In the genomic region with DNA sequence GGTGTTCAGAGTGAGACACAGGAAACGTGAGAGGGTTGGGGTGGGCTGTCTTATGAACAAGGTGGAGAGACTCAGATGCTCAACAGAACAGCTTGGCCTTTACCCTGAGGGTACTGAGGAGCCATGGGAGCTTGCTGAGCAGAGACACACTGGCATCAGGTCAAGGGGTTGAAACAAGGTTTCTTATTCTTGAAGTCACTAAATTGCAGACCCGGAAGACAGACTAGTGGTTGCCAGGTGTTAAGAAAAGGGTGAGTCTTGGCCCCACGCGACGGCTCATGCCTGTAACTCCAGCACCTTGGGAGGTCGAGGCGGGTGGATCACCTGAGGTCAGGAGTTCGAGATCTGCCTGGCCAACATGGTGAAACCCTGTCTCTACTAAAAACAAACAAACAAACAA, we compare ENCODE assay signal across 22 cellular contexts. TPM values are rescaled to one million over a fixed set of nuclear protein-coding genes. Genes with fewer than 3 reads are reported as not detected.
"Had no signal": no experiment of that assay in that cellular context is flagged by ENCODE, and none has a peak within 500 bp of the region (broad histone marks: within the 10 kb centered on the region; RNA-seq: fewer than 3 reads in every experiment).

No MANE protein-coding gene starts in this region.

- H3K4me3 Mint-ChIP-seq: IgD-negative memory B cell had no signal

- H3K36me3 Mint-ChIP-seq: IgD-negative memory B cell had no signal

- DNase-seq: Kasumi-1, MM.1S, NCI-H1048, NCI-H1105, NCI-H1417, NCI-H1436 treated with DMSO at 0.1 percent for 48 hours, NCI-H1694, NCI-H187 treated with DMSO at 0.1 percent for 48 hours, NCI-H2029 treated with DMSO at 0.1 percent for 48 hours, NCI-H2171 treated with DMSO at 0.1 percent for 48 hours, NCI-H345, NCI-H446 treated with DMSO at 0.1 percent for 48 hours, NCI-H510A treated with DMSO at 0.1 percent for 48 hours, NCI-H526, NCI-H82, Right ventricle myocardium superior, SIG-M5 had no signal

- ATAC-seq: K562 had no signal

RNA-seq across cellular contexts. Expression of gene CACNG6, which starts 22.4 kb away (rescaled TPM):
- total RNA-seq: K562; Right ventricle myocardium superior; T-helper 1 cell treated with Interleukin-12 subunit alpha and Interleukin-12 subunit beta and Interleukin-4 antibody, amounts not matched to agents 30 ng/mL and 1 ng/mL, for 36 hours had no signal

RNA-seq across cellular contexts. Expression of gene VSTM1, which starts 49.8 kb away (rescaled TPM):
- total RNA-seq: K562; M059J; Right ventricle myocardium superior; SJSA1; T-helper 1 cell treated with Interleukin-12 subunit alpha and Interleukin-12 subunit beta and Interleukin-4 antibody, amounts not matched to agents 30 ng/mL and 1 ng/mL, for 36 hours had no signal

RNA-seq across cellular contexts. Expression of gene CACNG8, which starts 51.1 kb away (rescaled TPM):
- total RNA-seq: SJSA1; T-helper 1 cell treated with Interleukin-12 subunit alpha and Interleukin-12 subunit beta and Interleukin-4 antibody, amounts not matched to agents 30 ng/mL and 1 ng/mL, for 36 hours had no signal
